In genomic region chr1:155226910-155227260, GRCh38 we compare ENCODE assay signal across 8 cellular contexts. TPM values are rescaled to one million over a fixed set of nuclear protein-coding genes. Genes with fewer than 3 reads are reported as not detected.
A peak's percentile ranks its signal among the peaks of the same experiment; 100 is the strongest.
DNase-seq lines count a peak whose midpoint lies in the region; ATAC-seq and TF ChIP-seq lines count a peak whose summit lies in the region.

No MANE protein-coding gene starts in this region.

- peak overlapping the region; percentile 88 to 89 for H3K27ac ChIP-seq in breast epithelium

- H3K4me3 ChIP-seq in breast epithelium: peak overlapping the region; percentile 57 to 75 (median 65)

- H3K9me3 ChIP-seq in breast epithelium: no peaks in the 10 kb centered on the region

- no peaks in the 10 kb centered on the region for H3K4me1 ChIP-seq in breast epithelium

- peak; percentile 90 for DNase-seq in DMS53 (lab: John Stamatoyannopoulos, UW)
- peak; percentile 58 for DNase-seq in RPMI7951 (ENCODE audit: low read depth)
- DNase-seq in breast epithelium (ENCODE audit: low spot score in 2 of 2): peak in 1 of 2 donors; percentile 42
- DNase-seq in islet precursor cell: peak; percentile 80
- peak; percentile 41 to 68 for DNase-seq in stimulated activated CD4-positive, alpha-beta T cell treated with anti-CD3 and anti-CD28 coated beads, Interleukin-15, amount 100 ng/mL, for 48 hours (ENCODE audit: low read depth in 2 of 2)
- DNase-seq in NCI-H128 (lab: John Stamatoyannopoulos, UW; ENCODE audit: unreplicated experiment): no peak

- no peaks in the 10 kb centered on the region for H3K36me3 ChIP-seq in breast epithelium

- ATAC-seq in HG03196 (IDR thresholded peaks at IDR 0.05; ENCODE audit: unreplicated experiment) (peak; percentile 15), GM21737 (IDR thresholded peaks at IDR 0.05; ENCODE audit: unreplicated experiment) (no peak)

- no peak for TF ChIP-seq CTCF in breast epithelium (IDR thresholded peaks at IDR 0.05)

- intact Hi-C loops in breast epithelium (cut with DNase I; ENCODE audit: low total_unique reads): no loop called here

- TF ChIP-seq POLR2A in breast epithelium (IDR thresholded peaks at IDR 0.05): no peak

- H3K27me3 ChIP-seq in breast epithelium: no peaks in the 10 kb centered on the region

RNA-seq across cellular contexts. Expression of gene MTX1, which starts 18.4 kb away (rescaled TPM):
- total RNA-seq in RPMI7951 (2014; rRNA removed; shearing (Covaris generic)): 88.3 and 97.7 TPM in 2 replicates
- 10 to 100 TPM; 41.1 to 50.8 (median 44.8) TPM for total RNA-seq in breast epithelium

RNA-seq across cellular contexts. Expression of gene THBS3, which starts 19.2 kb away (rescaled TPM):
- 4.1 and 8.1 TPM in 2 replicates for total RNA-seq in RPMI7951 (2014; rRNA removed; shearing (Covaris generic))
- total RNA-seq in breast epithelium: 10 to 100 TPM; 17.3 to 27.5 (median 25.9) TPM

RNA-seq across cellular contexts. Expression of gene ENTREP3, which starts 28.4 kb away (rescaled TPM):
- total RNA-seq in RPMI7951 (2014; rRNA removed; shearing (Covaris generic)): 3.2 and 4.2 TPM in 2 replicates
- 10 to 100 TPM in 2 of 3 donors, 1 to 10 TPM in 1; 8.2 to 12.1 (median 10.2) TPM for total RNA-seq in breast epithelium

RNA-seq across cellular contexts. Expression of gene SCAMP3, which starts 35.3 kb away (rescaled TPM):
- total RNA-seq in RPMI7951 (2014; rRNA removed; shearing (Covaris generic)): 69.0 and 73.9 TPM in 2 replicates
- 10 to 100 TPM; 64.9 to 72.0 (median 68.3) TPM for total RNA-seq in breast epithelium

RNA-seq across cellular contexts. Expression of gene CLK2, which starts 46.4 kb away (rescaled TPM):
- total RNA-seq in RPMI7951 (2014; rRNA removed; shearing (Covaris generic)): 13.1 and 20.8 TPM in 2 replicates
- 10 to 100 TPM; 29.1 to 53.4 (median 48.7) TPM for total RNA-seq in breast epithelium
